ENCODE assay signal across 1 cellular context in the genomic region with DNA sequence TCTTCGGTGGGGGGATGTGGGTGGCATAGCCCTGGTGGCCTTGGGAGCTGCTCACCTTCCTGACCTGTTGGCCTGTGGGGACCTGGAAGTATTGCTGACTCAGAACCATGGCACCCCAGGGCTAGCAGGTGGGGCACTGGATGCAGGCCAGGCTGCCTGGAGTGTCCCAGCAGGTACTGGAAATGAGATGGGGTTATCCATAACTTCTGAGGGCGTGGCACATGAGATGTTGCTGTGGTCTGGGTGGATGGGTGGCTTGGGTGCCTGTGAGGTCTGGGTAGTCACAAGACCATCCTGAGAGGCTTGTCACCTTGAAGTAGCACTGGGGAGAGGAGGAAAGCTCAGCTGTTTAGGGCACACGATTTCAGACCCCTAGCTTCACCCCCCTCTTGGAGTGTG.
TF ChIP-seq lines count a peak whose summit lies in the region.

No MANE protein-coding gene starts in this region.

TF ChIP-seq in H1, 55 proteins besides CTCF, POLR2A, EP300 and RAD21:
- TF ChIP-seq, protein P1, sequence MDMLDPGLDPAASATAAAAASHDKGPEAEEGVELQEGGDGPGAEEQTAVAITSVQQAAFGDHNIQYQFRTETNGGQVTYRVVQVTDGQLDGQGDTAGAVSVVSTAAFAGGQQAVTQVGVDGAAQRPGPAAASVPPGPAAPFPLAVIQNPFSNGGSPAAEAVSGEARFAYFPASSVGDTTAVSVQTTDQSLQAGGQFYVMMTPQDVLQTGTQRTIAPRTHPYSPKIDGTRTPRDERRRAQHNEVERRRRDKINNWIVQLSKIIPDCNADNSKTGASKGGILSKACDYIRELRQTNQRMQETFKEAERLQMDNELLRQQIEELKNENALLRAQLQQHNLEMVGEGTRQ (IDR thresholded peaks at IDR 0.05; ENCODE audit: low read length): no peak
- TF ChIP-seq KDM4A (IDR thresholded peaks at IDR 0.05; ENCODE audit: low read depth, low read length, severe bottlenecking) (no peak), JUN (IDR thresholded peaks at IDR 0.05; ENCODE audit: low read depth, low read length) (no peak), BCL11A (IDR thresholded peaks at IDR 0.05; ENCODE audit: low read depth in 2 of 2, low read length in 2 of 2) (no peak), CEBPB (IDR thresholded peaks at IDR 0.05; ENCODE audit: low read depth, low read length) (no peak), SIN3A (conservative IDR thresholded peaks at IDR 0.05 in 1 of 2, IDR thresholded peaks at IDR 0.05 in 1 of 2; ENCODE audit: low read depth in 1 of 2, low read length in 2 of 2) (no peak), SRF (IDR thresholded peaks at IDR 0.05; ENCODE audit: low read depth, low read length) (no peak), CHD2 (IDR thresholded peaks at IDR 0.05; ENCODE audit: low read length) (no peak), ZNF274 (IDR thresholded peaks at IDR 0.05; ENCODE audit: borderline replicate concordance, extremely low read depth, low read length) (no peak), CTBP2 (IDR thresholded peaks at IDR 0.05; ENCODE audit: borderline replicate concordance, insufficient read depth, insufficient read length, low read length) (no peak), SUZ12 (IDR thresholded peaks at IDR 0.05; ENCODE audit: low read length) (no peak), CBX8 (IDR thresholded peaks at IDR 0.05; ENCODE audit: borderline replicate concordance, low read depth, low read length) (no peak)
- TF ChIP-seq, protein P2, sequence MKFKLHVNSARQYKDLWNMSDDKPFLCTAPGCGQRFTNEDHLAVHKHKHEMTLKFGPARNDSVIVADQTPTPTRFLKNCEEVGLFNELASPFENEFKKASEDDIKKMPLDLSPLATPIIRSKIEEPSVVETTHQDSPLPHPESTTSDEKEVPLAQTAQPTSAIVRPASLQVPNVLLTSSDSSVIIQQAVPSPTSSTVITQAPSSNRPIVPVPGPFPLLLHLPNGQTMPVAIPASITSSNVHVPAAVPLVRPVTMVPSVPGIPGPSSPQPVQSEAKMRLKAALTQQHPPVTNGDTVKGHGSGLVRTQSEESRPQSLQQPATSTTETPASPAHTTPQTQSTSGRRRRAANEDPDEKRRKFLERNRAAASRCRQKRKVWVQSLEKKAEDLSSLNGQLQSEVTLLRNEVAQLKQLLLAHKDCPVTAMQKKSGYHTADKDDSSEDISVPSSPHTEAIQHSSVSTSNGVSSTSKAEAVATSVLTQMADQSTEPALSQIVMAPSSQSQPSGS (IDR thresholded peaks at IDR 0.05; ENCODE audit: low read length): no peak
